In genomic region chr15:78212546-78213424, GRCh38 we compare ENCODE assay signal across 1 cellular context.
A peak's percentile ranks its signal among the peaks of the same experiment; 100 is the strongest.
TF ChIP-seq lines count a peak whose summit lies in the region.

No MANE protein-coding gene starts in this region.

TF ChIP-seq in HepG2, 621 proteins besides CTCF, POLR2A, EP300 and RAD21 (continued from another document):
- TF ChIP-seq CREB1 (IDR thresholded peaks at IDR 0.05) (peak; percentile 27; the same call in 1 of the 2 replicates), CREB1 (CRISPR knock-in tag; IDR thresholded peaks at IDR 0.05) (no peak), XRCC5 (optimal IDR thresholded peaks at IDR 0.05; ENCODE audit: low read length) (peak; percentile 30), PITX1 (CRISPR knock-in tag; IDR thresholded peaks at IDR 0.05) (no peak)
TF ChIP-seq in HepG2: peak in this region for 3.
